ENCODE assay signal across 14 cellular contexts in genomic region chr17:75067856-75068255, GRCh38. TPM values are rescaled to one million over a fixed set of nuclear protein-coding genes. Genes with fewer than 3 reads are reported as not detected.
DNase-seq lines count a peak whose midpoint lies in the region; ATAC-seq and TF ChIP-seq lines count a peak whose summit lies in the region.
"Had no signal": no experiment of that assay in that cellular context is flagged by ENCODE, and none has a peak within 500 bp of the region (broad histone marks: within the 10 kb centered on the region; RNA-seq: fewer than 3 reads in every experiment).

No MANE protein-coding gene starts in this region.

- H3K4me1 ChIP-seq in Loucy (ENCODE audit: insufficient read depth, low read length, poor library complexity, severe bottlenecking) (peaks cover 9% of the 10 kb centered on the region), osteoblast (ENCODE audit: insufficient read depth, low read length) (peaks cover 3% of the 10 kb centered on the region)
- H3K4me1 ChIP-seq: lower lobe of right lung had no signal

- H4K20me1 ChIP-seq in Loucy (ENCODE audit: insufficient read depth, low read length, poor library complexity, severe bottlenecking) (no peaks in the 10 kb centered on the region), osteoblast (ENCODE audit: insufficient read depth, low read length) (peaks cover 5% of the 10 kb centered on the region)

- TF ChIP-seq CTCF in Loucy (conservative IDR thresholded peaks at IDR 0.05; ENCODE audit: low read length) (no peak), osteoblast (IDR thresholded peaks at IDR 0.05; ENCODE audit: extremely low read depth, low read depth, low read length) (no peak)

- H3K27me3 Mint-ChIP-seq in activated T-cell treated with anti-CD3 and anti-CD28 coated beads, Interleukin-2, amount 50 U/mL, for 72 hours (ENCODE audit: low read depth) = no peaks in the 10 kb centered on the region

- H3K27me3 ChIP-seq in Loucy (ENCODE audit: insufficient read depth, low read length, poor library complexity, severe bottlenecking) (no peaks in the 10 kb centered on the region), osteoblast (ENCODE audit: insufficient read depth, low read length) (no peaks in the 10 kb centered on the region)
- H3K27me3 ChIP-seq: hepatocyte had no signal

- H3K27ac Mint-ChIP-seq in activated T-cell treated with anti-CD3 and anti-CD28 coated beads, Interleukin-2, amount 50 U/mL, for 72 hours = no peak overlapping the region

- ATAC-seq in activated T-cell treated with anti-CD3 and anti-CD28 coated beads, Interleukin-2, amount 50 U/mL, for 72 hours (replicated peaks in 1 of 2) = peak; percentile 76 to 80
- ATAC-seq in HG03135 (IDR thresholded peaks at IDR 0.05; ENCODE audit: unreplicated experiment) (no peak), HG03378 (IDR thresholded peaks at IDR 0.05; ENCODE audit: unreplicated experiment) (no peak)
- ATAC-seq: lower lobe of right lung had no signal

- no peaks in the 10 kb centered on the region for H3K79me2 ChIP-seq in Loucy (ENCODE audit: insufficient read depth, low read length)
- H3K79me2 ChIP-seq in osteoblast (ENCODE audit: insufficient read depth, low read length) = no peaks in the 10 kb centered on the region
- H3K79me2 ChIP-seq: hepatocyte had no signal

- peak; percentile 40 for DNase-seq in activated CD4-positive, alpha-beta T cell treated with anti-CD3 and anti-CD28 coated beads for 48 hours
- DNase-seq in activated CD4-positive, alpha-beta T cell treated with anti-CD3 and anti-CD28 coated beads for 4 hours = no peak
- peak; percentile 30 to 31 for DNase-seq in activated T-cell treated with anti-CD3 and anti-CD28 coated beads, Interleukin-2, amount 50 U/mL, for 72 hours
- DNase-seq in osteoblast (ENCODE audit: insufficient read length, low spot score, missing footprints) (peak; percentile 75), NCI-H510A treated with DMSO at 0.1 percent for 48 hours (lab: John Stamatoyannopoulos, UW) (no peak)
- DNase-seq: anterior cingulate cortex, EL, lower lobe of right lung, NCI-H2171 treated with DMSO at 0.1 percent for 48 hours, occipital lobe had no signal

- H3K36me3 ChIP-seq in Loucy (ENCODE audit: insufficient read depth, low read length) = peaks cover 19% of the 10 kb centered on the region; the same call in 1 of the 2 replicates
- H3K36me3 ChIP-seq in osteoblast (ENCODE audit: insufficient read depth, low read length) = peaks cover 22% of the 10 kb centered on the region

- peak overlapping the region in 1 of 2 donors; percentile 47 for H3K4me3 Mint-ChIP-seq in activated T-cell treated with anti-CD3 and anti-CD28 coated beads, Interleukin-2, amount 50 U/mL, for 72 hours

- H3K4me2 ChIP-seq in Loucy (ENCODE audit: low read depth, low read length, poor library complexity, severe bottlenecking) (peak overlapping the region; percentile 48), osteoblast (ENCODE audit: insufficient read depth, low read length) (no peak overlapping the region)
- H3K4me2 ChIP-seq: hepatocyte had no signal

- no peaks in the 10 kb centered on the region for H3K9me3 ChIP-seq in Loucy (ENCODE audit: insufficient read depth, low read depth, low read length)
- no peaks in the 10 kb centered on the region for H3K9me3 ChIP-seq in osteoblast (ENCODE audit: low read depth, low read length)
- H3K9me3 ChIP-seq: lower lobe of right lung had no signal

- peaks cover 0 to 3% of the 10 kb centered on the region in 2 donors for H3K36me3 Mint-ChIP-seq in activated T-cell treated with anti-CD3 and anti-CD28 coated beads, Interleukin-2, amount 50 U/mL, for 72 hours (ENCODE audit: insufficient read depth in 2 of 2)

- H3K9ac ChIP-seq in Loucy (ENCODE audit: low read depth, low read length, poor library complexity, severe bottlenecking) = peak overlapping the region; percentile 0

- peaks cover 36% of the 10 kb centered on the region for H3K4me1 Mint-ChIP-seq in activated T-cell treated with anti-CD3 and anti-CD28 coated beads, Interleukin-2, amount 50 U/mL, for 72 hours (ENCODE audit: low read depth)

- H3K4me3 ChIP-seq in Loucy (ENCODE audit: low read length, poor library complexity, severe bottlenecking) = peak overlapping the region; percentile 1
- no peak overlapping the region for H3K4me3 ChIP-seq in osteoblast (ENCODE audit: insufficient read depth, low read length)
- H3K4me3 ChIP-seq: hepatocyte, lower lobe of right lung had no signal

- H3F3A ChIP-seq in Loucy (ENCODE audit: low read depth) = no peaks in the 10 kb centered on the region

- H3K27ac ChIP-seq in osteoblast (ENCODE audit: low read depth, low read length) = no peak overlapping the region
- H3K27ac ChIP-seq: hepatocyte, lower lobe of right lung had no signal

- H3K9me2 ChIP-seq in Loucy (replicated peaks; ENCODE audit: low read depth, low read length) = no peaks in the 10 kb centered on the region

- H2AFZ ChIP-seq in Loucy (ENCODE audit: low read length) (peak overlapping the region; percentile 42; the same call in 1 of the 2 replicates), osteoblast (ENCODE audit: low read length) (no peak overlapping the region)
- H2AFZ ChIP-seq: hepatocyte had no signal

- no peaks in the 10 kb centered on the region for H3K9me3 Mint-ChIP-seq in activated T-cell treated with anti-CD3 and anti-CD28 coated beads, Interleukin-2, amount 50 U/mL, for 72 hours

RNA-seq across cellular contexts. Expression of gene SLC16A5, which starts 19.9 kb away (rescaled TPM):
- 1 to 10 TPM; 7.5 to 9.8 TPM for total RNA-seq in activated T-cell treated with anti-CD3 and anti-CD28 coated beads, Interleukin-2, amount 50 U/mL, for 72 hours
- 16.3 and 19.2 TPM in 2 replicates for total RNA-seq in osteoblast

RNA-seq across cellular contexts. Expression of gene KCTD2, which starts 20.8 kb away (rescaled TPM):
- total RNA-seq in activated T-cell treated with anti-CD3 and anti-CD28 coated beads, Interleukin-2, amount 50 U/mL, for 72 hours = 10 to 100 TPM; 21.4 to 24.1 TPM
- total RNA-seq in osteoblast = 19.7 and 20.3 TPM in 2 replicates

RNA-seq across cellular contexts. Expression of gene ATP5PD, which starts 21.1 kb away (rescaled TPM):
- total RNA-seq in activated T-cell treated with anti-CD3 and anti-CD28 coated beads, Interleukin-2, amount 50 U/mL, for 72 hours = 100 to 1,000 TPM; 125 to 147 TPM
- 240 and 278 TPM in 2 replicates for total RNA-seq in osteoblast

RNA-seq across cellular contexts. Expression of gene ARMC7, which starts 41.9 kb away (rescaled TPM):
- total RNA-seq in activated T-cell treated with anti-CD3 and anti-CD28 coated beads, Interleukin-2, amount 50 U/mL, for 72 hours = 10 to 100 TPM; 10.6 to 12.9 TPM
- 3.2 and 3.3 TPM in 2 replicates for total RNA-seq in osteoblast

RNA-seq across cellular contexts. Expression of gene MRPL58, which starts 55.4 kb away (rescaled TPM):
- total RNA-seq in activated T-cell treated with anti-CD3 and anti-CD28 coated beads, Interleukin-2, amount 50 U/mL, for 72 hours = 10 to 100 TPM; 39.1 to 50.6 TPM
- 21.2 and 23.5 TPM in 2 replicates for total RNA-seq in osteoblast

Comparison
In these comparisons a context has a peak if more than half of its experiments do, and no peak if none do; other contexts are left out.
1. DNase-seq: peak in activated CD4-positive, alpha-beta T cell treated with anti-CD3 and anti-CD28 coated beads for 48 hours (single experiment), activated T-cell treated with anti-CD3 and anti-CD28 coated beads, Interleukin-2, amount 50 U/mL, for 72 hours (2 of 2) and osteoblast (single experiment); none in activated CD4-positive, alpha-beta T cell treated with anti-CD3 and anti-CD28 coated beads for 4 hours (0 of 2) and NCI-H510A treated with DMSO at 0.1 percent for 48 hours (single experiment).
2. ATAC-seq: peak in activated T-cell treated with anti-CD3 and anti-CD28 coated beads, Interleukin-2, amount 50 U/mL, for 72 hours (2 of 2); none in HG03135 (single experiment) and HG03378 (single experiment).